ENCODE assay signal across 8 cellular contexts in the genomic region with DNA sequence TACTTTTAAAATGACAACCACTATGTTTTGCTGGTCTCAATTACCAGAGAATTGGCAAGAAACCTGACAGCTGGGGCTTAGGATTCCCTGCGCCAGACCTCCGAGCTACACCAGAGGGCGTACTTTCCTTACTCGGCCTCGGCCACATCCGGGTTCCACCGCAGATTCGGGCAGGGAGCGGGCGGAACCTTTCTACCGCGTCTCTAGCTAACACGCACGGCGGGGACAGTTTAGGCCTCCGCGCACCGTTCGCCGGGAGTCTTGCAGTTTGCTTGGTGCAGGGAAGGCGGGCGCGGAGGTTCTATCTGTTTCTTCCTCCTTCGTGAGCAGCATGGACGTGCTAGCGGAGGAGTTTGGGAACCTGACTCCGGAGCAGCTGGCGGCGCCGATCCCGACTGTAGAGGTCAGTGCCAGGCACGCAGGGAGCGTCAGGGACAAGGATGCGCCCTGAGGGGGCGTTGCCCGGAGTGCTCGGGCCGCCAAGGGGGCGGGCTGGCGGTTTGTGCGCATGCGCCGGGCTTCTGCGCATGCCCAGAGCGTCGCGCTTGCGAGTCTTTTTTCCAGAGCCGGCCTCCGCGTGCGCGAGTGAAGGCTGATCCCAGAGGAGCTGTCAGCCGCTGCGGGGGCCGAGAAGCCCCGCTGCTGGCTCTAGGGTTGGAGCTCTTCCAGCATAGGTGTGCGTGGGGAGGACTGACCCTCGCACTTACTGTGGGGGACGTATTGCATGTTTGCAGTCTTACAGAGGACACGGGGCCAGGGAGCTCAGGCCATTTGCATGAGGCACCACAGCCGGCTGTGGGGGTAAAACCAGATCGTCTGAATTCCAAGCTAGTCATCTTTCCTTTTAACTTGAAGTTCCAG. TPM values are rescaled to one million over a fixed set of nuclear protein-coding genes. Genes with fewer than 3 reads are reported as not detected.
DNase-seq lines count a peak whose midpoint lies in the region; TF ChIP-seq lines count a peak whose summit lies in the region.

POLR3B (plus strand) TSS at position 200 of the 861 bp plus-strand sequence; CDS start at position 332, 132 bp downstream.

- in situ Hi-C loops in G401 (cut with HindIII; ENCODE audit: low sequenced_read_pairs) = no loop called here

- H3K9ac ChIP-seq in Loucy (ENCODE audit: low read depth, low read length, poor library complexity, severe bottlenecking) (peak within 1 kb of the TSS; percentile 77), neural cell (ENCODE audit: low read length) (peak within 1 kb of the TSS; percentile 96)

- peaks cover 31% of the 10 kb centered on the region for H3K79me2 ChIP-seq in Loucy (ENCODE audit: insufficient read depth, low read length)
- no peaks in the 10 kb centered on the region for H3K79me2 ChIP-seq in neural cell (replicated peaks; ENCODE audit: insufficient read depth, low read length)

- H3K9me3 ChIP-seq in Loucy (ENCODE audit: insufficient read depth, low read depth, low read length) = no peaks in the 10 kb centered on the region
- no peaks in the 10 kb centered on the region for H3K9me3 ChIP-seq in neural cell (ENCODE audit: low read length)
- H3K9me3 ChIP-seq in stomach = no peaks in the 10 kb centered on the region

- intact Hi-C loops in stomach (cut with DNase I; ENCODE audit: low total_unique reads) = no loop called here

- H3K4me3 ChIP-seq in H7 (ENCODE audit: insufficient read depth, low read depth, low read length) (peak within 1 kb of the TSS; percentile 60), Loucy (ENCODE audit: low read length, poor library complexity, severe bottlenecking) (peak within 1 kb of the TSS; percentile 81), neural cell (ENCODE audit: low read length) (peak within 1 kb of the TSS; percentile 76), stomach (peak within 1 kb of the TSS; percentile 61 to 79 (median 73))

- H3K4me1 ChIP-seq in Loucy (ENCODE audit: insufficient read depth, low read length, poor library complexity, severe bottlenecking) (peaks cover 26% of the 10 kb centered on the region), stomach (peaks cover 24 to 43% (median 33%) of the 10 kb centered on the region in 4 donors)

- DNase-seq in G401 (ENCODE audit: low spot score) (peak; percentile 93), H7 (peak; percentile 97), activated gamma-delta T cell (lab: John Stamatoyannopoulos, UW) (peak; percentile 81), fibroblast of the conjunctiva (ENCODE audit: low read depth) (peak; percentile 92), stomach (peak; percentile 96)

- H3K27ac ChIP-seq in neural cell (ENCODE audit: low read length) (peak within 1 kb of the TSS; percentile 93), stomach (peak within 1 kb of the TSS; percentile 91 to 95 (median 94))

- H3K36me3 ChIP-seq in H7 (replicated peaks; ENCODE audit: control insufficient read depth, insufficient read depth, low read length) (no peaks in the 10 kb centered on the region), Loucy (ENCODE audit: insufficient read depth, low read length) (no peaks in the 10 kb centered on the region), neural cell (ENCODE audit: insufficient read depth, low read length) (no peaks in the 10 kb centered on the region), stomach (no peaks in the 10 kb centered on the region)

- TF ChIP-seq CTCF in Loucy (conservative IDR thresholded peaks at IDR 0.05; ENCODE audit: low read length) (peak; percentile 81), neural cell (IDR thresholded peaks at IDR 0.05; ENCODE audit: poor library complexity, severe bottlenecking) (peak; percentile 97), stomach (IDR thresholded peaks at IDR 0.05) (peak in 5 of 7 experiments; percentile 78 to 94 (median 86))

- H2AFZ ChIP-seq in Loucy (ENCODE audit: low read length) (peak within 1 kb of the TSS; percentile 96), neural cell (ENCODE audit: low read depth, low read length) (peak within 1 kb of the TSS; percentile 75)

- WGBS in stomach, 5 donors = 0 to 1% (median 0%) methylated on average over 20 to 63 of the region's 63 CpGs

- H3K9me2 ChIP-seq in Loucy (replicated peaks; ENCODE audit: low read depth, low read length) (no peaks in the 10 kb centered on the region), neural cell (ENCODE audit: insufficient read depth, low read length) (no peaks in the 10 kb centered on the region)

- TF ChIP-seq EP300 in neural cell (conservative IDR thresholded peaks at IDR 0.05; ENCODE audit: poor library complexity, severe bottlenecking) (peak; percentile 73), stomach (IDR thresholded peaks at IDR 0.05) (no peak)

- peak; percentile 79 for TF ChIP-seq RAD21 in neural cell (conservative IDR thresholded peaks at IDR 0.05)

- H3F3A ChIP-seq in Loucy (ENCODE audit: low read depth) = no peaks in the 10 kb centered on the region
- no peaks in the 10 kb centered on the region for H3F3A ChIP-seq in neural cell (ENCODE audit: insufficient read depth, low read length, poor library complexity, severe bottlenecking)

- peak within 1 kb of the TSS; percentile 93 for H3K4me2 ChIP-seq in Loucy (ENCODE audit: low read depth, low read length, poor library complexity, severe bottlenecking)
- peak within 1 kb of the TSS; percentile 79 for H3K4me2 ChIP-seq in neural cell (ENCODE audit: low read length)

- H3K27me3 ChIP-seq in H7 (ENCODE audit: control insufficient read depth, insufficient read depth, low read length) (no peaks in the 10 kb centered on the region), Loucy (ENCODE audit: insufficient read depth, low read length, poor library complexity, severe bottlenecking) (no peaks in the 10 kb centered on the region), neural cell (ENCODE audit: insufficient read depth, low read depth, low read length) (no peaks in the 10 kb centered on the region), stomach (no peaks in the 10 kb centered on the region)

- H4K20me1 ChIP-seq in Loucy (ENCODE audit: insufficient read depth, low read length, poor library complexity, severe bottlenecking) (no peaks in the 10 kb centered on the region), neural cell (ENCODE audit: insufficient read depth) (no peaks in the 10 kb centered on the region)

- TF ChIP-seq POLR2A in Raji (IDR thresholded peaks at IDR 0.05; ENCODE audit: insufficient read depth, low read depth, low read length) (peak; percentile 95), stomach (IDR thresholded peaks at IDR 0.05) (peak in 2 of 4 donors; percentile 44 to 73)

TF ChIP-seq in neural cell, 6 proteins besides CTCF, POLR2A, EP300 and RAD21:
- TF ChIP-seq TAF1 (IDR thresholded peaks at IDR 0.05; ENCODE audit: low read depth) (peak; percentile 97), SMC3 (conservative IDR thresholded peaks at IDR 0.05; ENCODE audit: poor library complexity) (peak; percentile 93), POLR2AphosphoS5 (IDR thresholded peaks at IDR 0.05) (peak; percentile 91), MXI1 (conservative IDR thresholded peaks at IDR 0.05; ENCODE audit: poor library complexity, severe bottlenecking) (peak; percentile 97), EZH2 (IDR thresholded peaks at IDR 0.05; ENCODE audit: borderline replicate concordance, insufficient read depth, low read length, poor library complexity, severe bottlenecking) (no peak)
- TF ChIP-seq, protein P1, sequence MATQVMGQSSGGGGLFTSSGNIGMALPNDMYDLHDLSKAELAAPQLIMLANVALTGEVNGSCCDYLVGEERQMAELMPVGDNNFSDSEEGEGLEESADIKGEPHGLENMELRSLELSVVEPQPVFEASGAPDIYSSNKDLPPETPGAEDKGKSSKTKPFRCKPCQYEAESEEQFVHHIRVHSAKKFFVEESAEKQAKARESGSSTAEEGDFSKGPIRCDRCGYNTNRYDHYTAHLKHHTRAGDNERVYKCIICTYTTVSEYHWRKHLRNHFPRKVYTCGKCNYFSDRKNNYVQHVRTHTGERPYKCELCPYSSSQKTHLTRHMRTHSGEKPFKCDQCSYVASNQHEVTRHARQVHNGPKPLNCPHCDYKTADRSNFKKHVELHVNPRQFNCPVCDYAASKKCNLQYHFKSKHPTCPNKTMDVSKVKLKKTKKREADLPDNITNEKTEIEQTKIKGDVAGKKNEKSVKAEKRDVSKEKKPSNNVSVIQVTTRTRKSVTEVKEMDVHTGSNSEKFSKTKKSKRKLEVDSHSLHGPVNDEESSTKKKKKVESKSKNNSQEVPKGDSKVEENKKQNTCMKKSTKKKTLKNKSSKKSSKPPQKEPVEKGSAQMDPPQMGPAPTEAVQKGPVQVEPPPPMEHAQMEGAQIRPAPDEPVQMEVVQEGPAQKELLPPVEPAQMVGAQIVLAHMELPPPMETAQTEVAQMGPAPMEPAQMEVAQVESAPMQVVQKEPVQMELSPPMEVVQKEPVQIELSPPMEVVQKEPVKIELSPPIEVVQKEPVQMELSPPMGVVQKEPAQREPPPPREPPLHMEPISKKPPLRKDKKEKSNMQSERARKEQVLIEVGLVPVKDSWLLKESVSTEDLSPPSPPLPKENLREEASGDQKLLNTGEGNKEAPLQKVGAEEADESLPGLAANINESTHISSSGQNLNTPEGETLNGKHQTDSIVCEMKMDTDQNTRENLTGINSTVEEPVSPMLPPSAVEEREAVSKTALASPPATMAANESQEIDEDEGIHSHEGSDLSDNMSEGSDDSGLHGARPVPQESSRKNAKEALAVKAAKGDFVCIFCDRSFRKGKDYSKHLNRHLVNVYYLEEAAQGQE (IDR thresholded peaks at IDR 0.05; ENCODE audit: borderline replicate concordance) = peak; percentile 87

RNA-seq across cellular contexts. Expression of gene POLR3B, which starts in this region (rescaled TPM):
- 7.4 and 8.1 TPM in 2 replicates for total RNA-seq in G401 (2014; rRNA removed; shearing (Covaris generic))
- total RNA-seq in H7 (2014; rRNA removed; shearing (Covaris generic)) = 5.5 and 8.5 TPM in 2 replicates
- polyA plus RNA-seq in neural cell = 4.3 and 5.7 TPM in 2 replicates
- polyA minus RNA-seq in neural cell = 19.0 and 21.6 TPM in 2 replicates
- 10 to 100 TPM in 2 of 5 donors, 1 to 10 TPM in 2, under 1 TPM in 1; 0.87 to 31.2 (median 8.8) TPM for total RNA-seq in stomach
- 1 to 10 TPM; 2.3 to 2.9 (median 2.4) TPM for polyA plus RNA-seq in stomach

Comparison
In these comparisons a context has a peak if more than half of its experiments do, and no peak if none do; other contexts are left out.
1. Peak in every context shown above with its lines: DNase-seq, H3K4me3 ChIP-seq and H3K27ac ChIP-seq.